19 cellular contexts compared by ENCODE assay signal in the genomic region with DNA sequence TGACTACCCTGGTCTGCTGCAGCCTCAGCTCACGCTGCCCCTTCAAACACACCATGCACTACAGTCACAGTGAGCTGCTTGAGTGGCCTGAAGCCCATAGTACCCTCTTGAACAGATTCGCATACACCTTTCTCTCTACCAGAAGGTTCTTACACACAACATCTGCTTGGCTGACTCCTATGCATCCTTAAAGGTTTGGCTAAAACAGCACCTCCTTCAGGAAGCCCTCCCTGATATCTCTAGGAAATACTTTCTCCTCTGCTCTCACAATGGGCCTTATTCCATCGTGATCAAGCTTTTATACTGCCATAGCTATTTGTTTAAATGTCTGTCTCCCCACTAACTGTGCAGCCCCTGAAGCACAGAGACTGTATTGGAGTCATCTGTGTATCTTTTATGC. TPM values are rescaled to one million over a fixed set of nuclear protein-coding genes. Genes with fewer than 3 reads are reported as not detected.
DNase-seq lines count a peak whose midpoint lies in the region; ATAC-seq and TF ChIP-seq lines count a peak whose summit lies in the region.
"Had no signal": no experiment of that assay in that cellular context is flagged by ENCODE, and none has a peak within 500 bp of the region (broad histone marks: within the 10 kb centered on the region; RNA-seq: fewer than 3 reads in every experiment).

No MANE protein-coding gene starts in this region.

- TF ChIP-seq POLR2A in stomach (IDR thresholded peaks at IDR 0.05) (no peak), gastroesophageal sphincter (IDR thresholded peaks at IDR 0.05) (no peak)

- H3K4me3 ChIP-seq in SK-N-SH (ENCODE audit: low read depth in 2 of 2, low read length in 1 of 2), result no peak overlapping the region
- no peak overlapping the region for H3K4me3 ChIP-seq in stomach
- H3K4me3 ChIP-seq in gastroesophageal sphincter, result no peak overlapping the region
- H3K4me3 ChIP-seq: BLaER1 treated with 17β-estradiol and CSF1 and Interleukin-3, amounts not matched to agents 10 nM and 100 nM had no signal

- no peak overlapping the region for H3K9ac ChIP-seq in SK-N-SH
- H3K9ac ChIP-seq: BLaER1 treated with 17β-estradiol and CSF1 and Interleukin-3, amounts not matched to agents 10 nM and 100 nM had no signal

- no peak for TF ChIP-seq RAD21 in SK-N-SH (IDR thresholded peaks at IDR 0.05; ENCODE audit: low read length)

- H3K9me3 ChIP-seq in SK-N-SH, result no peaks in the 10 kb centered on the region
- H3K9me3 ChIP-seq in KOPT-K1 (ENCODE audit: insufficient read depth, low read length, poor library complexity, severe bottlenecking), result no peaks in the 10 kb centered on the region
- H3K9me3 ChIP-seq in stomach, result no peaks in the 10 kb centered on the region
- H3K9me3 ChIP-seq in gastroesophageal sphincter, result no peaks in the 10 kb centered on the region
- H3K9me3 ChIP-seq: BLaER1 treated with 17β-estradiol and CSF1 and Interleukin-3, amounts not matched to agents 10 nM and 100 nM had no signal

- TF ChIP-seq CTCF in SK-N-SH (IDR thresholded peaks at IDR 0.05) (no peak), stomach (IDR thresholded peaks at IDR 0.05) (no peak), gastroesophageal sphincter (IDR thresholded peaks at IDR 0.05) (no peak)

- peaks cover 13% of the 10 kb centered on the region for H3K79me2 ChIP-seq in SK-N-SH (ENCODE audit: insufficient read depth)

- DNase-seq in SK-N-SH, result no peak
- DNase-seq in stomach, result no peak
- no peak for DNase-seq in NCI-H2227 treated with DMSO at 0.1 percent for 48 hours (lab: John Stamatoyannopoulos, UW)
- DNase-seq: Calu3; CD8-positive, alpha-beta T cell; DMS79 treated with DMSO at 0.1 percent for 48 hours; GF-D8; H9 had no signal

- H3K27ac ChIP-seq in SK-N-SH (ENCODE audit: low read depth in 2 of 2, low read length in 1 of 2) (no peak overlapping the region), KOPT-K1 (ENCODE audit: low read depth, low read length, poor library complexity, severe bottlenecking) (peak overlapping the region; percentile 40), stomach (peak overlapping the region; percentile 25 to 84 (median 76)), gastroesophageal sphincter (no peak overlapping the region)
- H3K27ac ChIP-seq: 22Rv1; BLaER1 treated with 17β-estradiol and CSF1 and Interleukin-3, amounts not matched to agents 10 nM and 100 nM had no signal

- H3K4me2 ChIP-seq in SK-N-SH, result no peak overlapping the region
- H3K4me2 ChIP-seq: BLaER1 treated with 17β-estradiol and CSF1 and Interleukin-3, amounts not matched to agents 10 nM and 100 nM had no signal

- no peak for TF ChIP-seq EP300 in SK-N-SH (IDR thresholded peaks at IDR 0.05; ENCODE audit: borderline replicate concordance in 1 of 2, low read depth in 1 of 2, low read length in 1 of 2)
- TF ChIP-seq EP300 in stomach (IDR thresholded peaks at IDR 0.05), result no peak
- TF ChIP-seq EP300 in gastroesophageal sphincter (IDR thresholded peaks at IDR 0.05), result no peak

- POLR2A ChIA-PET in SK-N-SH (lab: Yijun Ruan, JAX), result no interaction called here

- WGBS in SK-N-SH (ENCODE audit: low lambda C conversion rate), result 93% methylated on average over 3 of the region's 3 CpGs
- 80 to 97% (median 91%) methylated on average over 3 of the region's 3 CpGs for WGBS in stomach, 5 donors
- 88 to 100% methylated on average over 3 of the region's 3 CpGs for WGBS in gastroesophageal sphincter (ENCODE audit: low coverage in 1 of 2), 2 donors

- H3K27me3 ChIP-seq in SK-N-SH (ENCODE audit: insufficient read depth) (no peaks in the 10 kb centered on the region), stomach (no peaks in the 10 kb centered on the region), gastroesophageal sphincter (no peaks in the 10 kb centered on the region)
- H3K27me3 ChIP-seq: BLaER1 treated with 17β-estradiol and CSF1 and Interleukin-3, amounts not matched to agents 10 nM and 100 nM had no signal

- intact Hi-C loops in stomach (cut with DNase I; ENCODE audit: low total_unique reads), result no loop called here

- CTCF ChIA-PET in SK-N-SH (lab: Yijun Ruan, JAX), result interaction anchor here (2.5 kb wide), 1 partner anchor 184 kb away, joined by 7 read pairs; no protein-coding TSS in a partner anchor

- H3K4me1 ChIP-seq in SK-N-SH (ENCODE audit: control insufficient read depth in 1 of 2, insufficient read depth in 2 of 2, low read depth in 1 of 2, low read length in 1 of 2) (peaks cover 0 to 3% of the 10 kb centered on the region in 2 experiments; a peak in 1 of 4 replicates), stomach (peaks cover 12 to 52% (median 34%) of the 10 kb centered on the region in 4 donors), gastroesophageal sphincter (no peaks in the 10 kb centered on the region)

- peaks cover 7 to 34% of the 10 kb centered on the region in 2 experiments for H3K36me3 ChIP-seq in SK-N-SH (replicated peaks in 1 of 2; ENCODE audit: control insufficient read depth in 1 of 2, insufficient read depth in 2 of 2, low read length in 1 of 2)
- H3K36me3 ChIP-seq in KOPT-K1 (ENCODE audit: insufficient read depth, low read length), result peaks cover 53% of the 10 kb centered on the region
- peaks cover 18 to 61% (median 55%) of the 10 kb centered on the region in 4 donors for H3K36me3 ChIP-seq in stomach
- peaks cover 0 to 58% of the 10 kb centered on the region in 2 donors for H3K36me3 ChIP-seq in gastroesophageal sphincter

- no peaks in the 10 kb centered on the region for H3K9me2 ChIP-seq in SK-N-SH

- 0 out of 2 replicates have a peak, but pooled peaks cover 3% of the 10 kb centered on the region for H4K20me1 ChIP-seq in SK-N-SH (ENCODE audit: insufficient read depth)

- H2AFZ ChIP-seq in SK-N-SH (ENCODE audit: low read depth), result no peak overlapping the region

- H3F3A ChIP-seq in SK-N-SH (replicated peaks; ENCODE audit: insufficient read depth), result peaks cover 7% of the 10 kb centered on the region

- ATAC-seq in SK-N-SH treated with all-trans-retinoic acid at 6 μM for 48 hours (no peak), esophagus mucosa (peak; percentile 8), GM18867 (IDR thresholded peaks at IDR 0.05; ENCODE audit: unreplicated experiment) (no peak), gastroesophageal sphincter (no peak)
- ATAC-seq: CD8-positive, alpha-beta T cell; HepG2 had no signal

TF ChIP-seq in SK-N-SH, 30 proteins besides CTCF, POLR2A, EP300 and RAD21 (continues in another document):
- TF ChIP-seq FOXJ3 (CRISPR knock-in tag; IDR thresholded peaks at IDR 0.05) (no peak), GABPA (IDR thresholded peaks at IDR 0.05; ENCODE audit: low read depth) (no peak), SMC3 (IDR thresholded peaks at IDR 0.05; ENCODE audit: low read depth, low read length) (no peak), YY1 (IDR thresholded peaks at IDR 0.05; ENCODE audit: low read depth) (no peak), ELF1 (IDR thresholded peaks at IDR 0.05) (no peak), NRF1 (IDR thresholded peaks at IDR 0.05; ENCODE audit: low read depth, low read length) (no peak), TAF1 (IDR thresholded peaks at IDR 0.05; ENCODE audit: borderline replicate concordance, low read depth, low read length) (no peak), TEAD4 (IDR thresholded peaks at IDR 0.05; ENCODE audit: borderline replicate concordance, insufficient read depth) (no peak), RCOR1 (IDR thresholded peaks at IDR 0.05; ENCODE audit: low read length) (no peak), GATA2 (CRISPR knock-in tag; IDR thresholded peaks at IDR 0.05) (no peak), MEF2A (IDR thresholded peaks at IDR 0.05; ENCODE audit: borderline replicate concordance, low read depth) (no peak), FOXM1 (IDR thresholded peaks at IDR 0.05; ENCODE audit: low read depth) (no peak)
- TF ChIP-seq, protein P1, sequence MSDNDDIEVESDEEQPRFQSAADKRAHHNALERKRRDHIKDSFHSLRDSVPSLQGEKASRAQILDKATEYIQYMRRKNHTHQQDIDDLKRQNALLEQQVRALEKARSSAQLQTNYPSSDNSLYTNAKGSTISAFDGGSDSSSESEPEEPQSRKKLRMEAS (IDR thresholded peaks at IDR 0.05; ENCODE audit: low read depth), result no peak
- TF ChIP-seq, protein P2, sequence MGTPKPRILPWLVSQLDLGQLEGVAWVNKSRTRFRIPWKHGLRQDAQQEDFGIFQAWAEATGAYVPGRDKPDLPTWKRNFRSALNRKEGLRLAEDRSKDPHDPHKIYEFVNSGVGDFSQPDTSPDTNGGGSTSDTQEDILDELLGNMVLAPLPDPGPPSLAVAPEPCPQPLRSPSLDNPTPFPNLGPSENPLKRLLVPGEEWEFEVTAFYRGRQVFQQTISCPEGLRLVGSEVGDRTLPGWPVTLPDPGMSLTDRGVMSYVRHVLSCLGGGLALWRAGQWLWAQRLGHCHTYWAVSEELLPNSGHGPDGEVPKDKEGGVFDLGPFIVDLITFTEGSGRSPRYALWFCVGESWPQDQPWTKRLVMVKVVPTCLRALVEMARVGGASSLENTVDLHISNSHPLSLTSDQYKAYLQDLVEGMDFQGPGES (IDR thresholded peaks at IDR 0.05; ENCODE audit: low read depth, low read length), result no peak
- TF ChIP-seq, protein P3, sequence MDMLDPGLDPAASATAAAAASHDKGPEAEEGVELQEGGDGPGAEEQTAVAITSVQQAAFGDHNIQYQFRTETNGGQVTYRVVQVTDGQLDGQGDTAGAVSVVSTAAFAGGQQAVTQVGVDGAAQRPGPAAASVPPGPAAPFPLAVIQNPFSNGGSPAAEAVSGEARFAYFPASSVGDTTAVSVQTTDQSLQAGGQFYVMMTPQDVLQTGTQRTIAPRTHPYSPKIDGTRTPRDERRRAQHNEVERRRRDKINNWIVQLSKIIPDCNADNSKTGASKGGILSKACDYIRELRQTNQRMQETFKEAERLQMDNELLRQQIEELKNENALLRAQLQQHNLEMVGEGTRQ (IDR thresholded peaks at IDR 0.05; ENCODE audit: borderline replicate concordance, low read depth, low read length), result no peak

RNA-seq across cellular contexts. Expression of a gene that starts 31.5 kb away (rescaled TPM):
- polyA plus RNA-seq in SK-N-SH (2012; rRNA removed) (5.7 and 6.6 TPM in 2 replicates), stomach (10 to 100 TPM in 1 of 3 donors, 1 to 10 TPM in 2; 4.9 to 11.6 (median 8.3) TPM)
- polyA plus RNA-seq in SK-N-SH (2012; cell fraction: cytosol; rRNA removed), result 5.2 and 6.4 TPM in 2 replicates
- polyA plus RNA-seq in SK-N-SH (2012; cell fraction: nucleus; rRNA removed), result 8.1 and 8.7 TPM in 2 replicates
- total RNA-seq in esophagus mucosa (11.4 TPM), stomach (10 to 100 TPM; 13.4 to 35.7 (median 28.1) TPM), gastroesophageal sphincter (10 to 100 TPM; 28.3 to 31.5 (median 29.7) TPM)

RNA-seq across cellular contexts. Expression of a gene that starts 39.3 kb away (rescaled TPM):
- 7.6 and 8.5 TPM in 2 replicates for polyA plus RNA-seq in SK-N-SH (2012; rRNA removed)
- polyA plus RNA-seq in SK-N-SH (2012; cell fraction: cytosol; rRNA removed), result 10.4 and 14.9 TPM in 2 replicates
- 3.8 and 7.8 TPM in 2 replicates for polyA plus RNA-seq in SK-N-SH (2012; cell fraction: nucleus; rRNA removed)
- 9.4 TPM for total RNA-seq in esophagus mucosa
- 10 to 100 TPM; 10.5 to 22.0 (median 11.3) TPM for total RNA-seq in stomach
- 10 to 100 TPM in 1 of 3 donors, 1 to 10 TPM in 2; 6.3 to 11.2 (median 7.0) TPM for polyA plus RNA-seq in stomach
- total RNA-seq in gastroesophageal sphincter, result 10 to 100 TPM; 16.9 to 30.0 (median 20.7) TPM

RNA-seq across cellular contexts. Expression of a gene that starts 56.5 kb away (rescaled TPM):
- polyA plus RNA-seq in SK-N-SH (2012; rRNA removed), result not detected in 2 replicates
- polyA plus RNA-seq in SK-N-SH (2012; cell fraction: cytosol; rRNA removed), result not detected in 2 replicates
- not detected in 2 replicates for polyA plus RNA-seq in SK-N-SH (2012; cell fraction: nucleus; rRNA removed)
- not detected for total RNA-seq in esophagus mucosa
- not detected for total RNA-seq in stomach
- not detected for polyA plus RNA-seq in stomach
- total RNA-seq in gastroesophageal sphincter, result not detected
- total RNA-seq: A673; Calu3; CD8-positive, alpha-beta T cell; H1; H9; HepG2 had no signal
- polyA plus RNA-seq: AG04450, HepG2 had no signal

Comparison
In these comparisons a context has a peak if more than half of its experiments do, and no peak if none do; other contexts are left out.
1. H3K27ac ChIP-seq: peak in KOPT-K1 (single experiment) and stomach (5 of 5); none in SK-N-SH (0 of 2) and gastroesophageal sphincter (0 of 4).